ENCODE assay signal across 8 cellular contexts in the genomic region with DNA sequence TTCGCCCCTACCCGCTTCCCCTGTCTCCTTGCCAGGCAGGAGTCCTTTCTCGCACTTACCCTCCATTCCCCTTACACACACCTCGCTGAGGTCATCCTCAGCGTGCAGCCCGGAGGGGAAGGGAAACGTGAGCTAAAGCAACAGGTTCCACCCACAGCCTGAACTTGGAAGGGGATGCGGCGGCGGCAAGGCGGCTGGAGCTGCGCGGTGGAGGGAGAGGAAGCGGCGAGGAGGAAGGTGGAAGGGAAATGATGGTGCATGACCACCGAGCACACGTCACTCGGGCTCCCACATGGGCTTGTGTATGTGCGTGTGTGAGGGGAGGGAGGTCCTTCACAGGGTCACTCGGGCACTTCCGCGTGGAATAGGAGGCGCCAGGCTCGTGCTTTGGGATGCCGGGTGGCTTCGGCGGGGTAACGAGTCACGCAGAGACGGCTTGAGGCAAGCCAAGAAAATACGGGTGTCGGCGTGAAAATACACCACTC.
DNase-seq lines count a peak whose midpoint lies in the region; ATAC-seq and TF ChIP-seq lines count a peak whose summit lies in the region.

No MANE protein-coding gene starts in this region.

- H3K9me3 ChIP-seq in colonic mucosa: no peaks in the 10 kb centered on the region

- DNase-seq in DMS 273 treated with DMSO at 0.1 percent for 48 hours (lab: John Stamatoyannopoulos, UW): peak; percentile 61
- DNase-seq in RWPE1 (ENCODE audit: low spot score): peak; percentile 81
- no peak for DNase-seq in colonic mucosa
- DNase-seq in left colon: peak; percentile 44 to 62
- DNase-seq in stimulated activated effector memory CD8-positive, alpha-beta T cell treated with anti-CD3 and anti-CD28 coated beads, Interleukin-12 subunit alpha, Interleukin-12 subunit beta, amount 100 ng/mL, for 72 hours (ENCODE audit: low spot score in 2 of 2): no peak
- no peak for DNase-seq in activated effector memory CD4-positive, alpha-beta T cell treated with anti-CD3 and anti-CD28 coated beads, Interleukin-2, amount 50 U/mL, for 16 hours

- H3K4me1 ChIP-seq in colonic mucosa: peaks cover 4% of the 10 kb centered on the region

- H3K4me3 ChIP-seq in colonic mucosa: peak overlapping the region; percentile 55

- no peaks in the 10 kb centered on the region for H3K36me3 ChIP-seq in colonic mucosa

- peak overlapping the region; percentile 98 for H3K27ac ChIP-seq in RWPE1
- H3K27ac ChIP-seq in colonic mucosa: peak overlapping the region; percentile 88

- no peak for TF ChIP-seq CTCF in RWPE1 (conservative IDR thresholded peaks at IDR 0.05; ENCODE audit: low read depth)
- TF ChIP-seq CTCF in colonic mucosa (IDR thresholded peaks at IDR 0.05): no peak

- no peaks in the 10 kb centered on the region for H3K9me3 Mint-ChIP-seq in stimulated activated effector memory CD8-positive, alpha-beta T cell treated with anti-CD3 and anti-CD28 coated beads, Interleukin-12 subunit alpha, Interleukin-12 subunit beta, amount 100 ng/mL, for 72 hours

- intact Hi-C loops in colonic mucosa (cut with DNase I) (loop anchor here (5.0 kb wide), 1 partner anchor 39 kb away; no protein-coding TSS in a partner anchor), left colon (cut with DNase I, micrococcal nuclease) (no loop called here)

- H3K9ac ChIP-seq in colonic mucosa (ENCODE audit: low read depth in 2 of 2, low read length in 2 of 2): peak overlapping the region; percentile 72 to 82

- peak; percentile 43 for ATAC-seq in GM19397 (IDR thresholded peaks at IDR 0.05; ENCODE audit: unreplicated experiment)
- peak; percentile 40 for ATAC-seq in HG03457 (IDR thresholded peaks at IDR 0.05; ENCODE audit: unreplicated experiment)
- peak; percentile 38 for ATAC-seq in left colon
- ATAC-seq in stimulated activated effector memory CD8-positive, alpha-beta T cell treated with anti-CD3 and anti-CD28 coated beads, Interleukin-12 subunit alpha, Interleukin-12 subunit beta, amount 100 ng/mL, for 72 hours: peak; percentile 66

- CTCF ChIA-PET in RWPE1 (lab: Yijun Ruan, JAX): interaction anchor here (0.5 to 1.9 kb wide), 3 partner anchors 24 to 661 kb away, joined by 3 to 10 read pairs (median 3); no protein-coding TSS in a partner anchor

- H3K36me3 Mint-ChIP-seq in stimulated activated effector memory CD8-positive, alpha-beta T cell treated with anti-CD3 and anti-CD28 coated beads, Interleukin-12 subunit alpha, Interleukin-12 subunit beta, amount 100 ng/mL, for 72 hours: no peaks in the 10 kb centered on the region

- peaks cover 17% of the 10 kb centered on the region for H3K4me1 Mint-ChIP-seq in stimulated activated effector memory CD8-positive, alpha-beta T cell treated with anti-CD3 and anti-CD28 coated beads, Interleukin-12 subunit alpha, Interleukin-12 subunit beta, amount 100 ng/mL, for 72 hours

- POLR2A ChIA-PET in RWPE1 (lab: Yijun Ruan, JAX; ENCODE audit: low non-redundant PET): no interaction called here

- H3K27ac Mint-ChIP-seq in stimulated activated effector memory CD8-positive, alpha-beta T cell treated with anti-CD3 and anti-CD28 coated beads, Interleukin-12 subunit alpha, Interleukin-12 subunit beta, amount 100 ng/mL, for 72 hours: no peak overlapping the region

- H3K27me3 ChIP-seq in colonic mucosa: peaks cover 7% of the 10 kb centered on the region

- peak overlapping the region; percentile 65 for H3K4me3 Mint-ChIP-seq in stimulated activated effector memory CD8-positive, alpha-beta T cell treated with anti-CD3 and anti-CD28 coated beads, Interleukin-12 subunit alpha, Interleukin-12 subunit beta, amount 100 ng/mL, for 72 hours

Comparison
In these comparisons a context has a peak if more than half of its experiments do, and no peak if none do; other contexts are left out.
1. DNase-seq: peak in DMS 273 treated with DMSO at 0.1 percent for 48 hours (single experiment), RWPE1 (single experiment) and left colon (2 of 2); none in colonic mucosa (single experiment), stimulated activated effector memory CD8-positive, alpha-beta T cell treated with anti-CD3 and anti-CD28 coated beads, Interleukin-12 subunit alpha, Interleukin-12 subunit beta, amount 100 ng/mL, for 72 hours (0 of 2) and activated effector memory CD4-positive, alpha-beta T cell treated with anti-CD3 and anti-CD28 coated beads, Interleukin-2, amount 50 U/mL, for 16 hours (single experiment).
2. Peak in every context shown above with its lines, with median percentiles within 50 percentile points of each other: ATAC-seq.